Comparison of ENCODE assay signal across 10 cellular contexts in the genomic region with DNA sequence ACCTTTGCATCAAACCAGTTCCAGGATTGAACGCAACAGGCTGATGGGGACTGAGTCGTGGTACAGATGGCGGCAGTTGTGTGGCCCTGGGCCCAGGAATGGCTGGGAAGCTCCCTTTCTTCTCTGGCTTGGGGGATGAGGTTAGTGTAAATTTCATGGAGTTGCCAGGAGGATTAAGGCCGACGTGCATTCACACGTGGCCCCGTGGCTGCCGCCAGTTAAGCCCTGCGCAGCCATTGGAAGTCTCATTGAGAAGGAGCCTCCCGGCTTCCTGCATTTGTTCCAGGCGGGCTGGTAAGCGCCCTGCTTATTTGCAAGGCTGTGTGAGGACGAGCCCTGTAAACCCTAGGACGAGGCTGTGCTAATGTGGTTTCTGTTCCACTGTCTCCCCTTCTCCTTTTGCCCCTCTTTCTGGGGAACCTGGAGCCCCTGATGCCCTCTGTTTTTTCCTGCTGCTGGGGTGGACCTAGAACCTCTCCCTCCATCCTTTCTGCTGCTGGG. TPM values are rescaled to one million over a fixed set of nuclear protein-coding genes. Genes with fewer than 3 reads are reported as not detected.
DNase-seq lines count a peak whose midpoint lies in the region; ATAC-seq and TF ChIP-seq lines count a peak whose summit lies in the region.
"Had no signal": no experiment of that assay in that cellular context is flagged by ENCODE, and none has a peak within 500 bp of the region (broad histone marks: within the 10 kb centered on the region; RNA-seq: fewer than 3 reads in every experiment).

No MANE protein-coding gene starts in this region.

- H3K4me3 ChIP-seq in cardiac muscle cell (no peak overlapping the region), WERI-Rb-1 (ENCODE audit: low read depth, low read length) (peak overlapping the region; percentile 30), upper lobe of left lung (no peak overlapping the region)
- H3K4me3 ChIP-seq in CD8-positive, alpha-beta T cell (ENCODE audit: low read depth, low read length), result no peak overlapping the region

- H3K27ac ChIP-seq in cardiac muscle cell (peak overlapping the region; percentile 10), WERI-Rb-1 (peak overlapping the region; percentile 98), upper lobe of left lung (peak overlapping the region in 3 of 4 donors; percentile 12 to 60 (median 23))
- no peak overlapping the region for H3K27ac ChIP-seq in CD8-positive, alpha-beta T cell (ENCODE audit: low read depth, low read length)

- TF ChIP-seq POLR2A in upper lobe of left lung (IDR thresholded peaks at IDR 0.05), result no peak

- H3K36me3 Mint-ChIP-seq in CD8-positive, alpha-beta T cell, result no peaks in the 10 kb centered on the region
- H3K36me3 Mint-ChIP-seq: immature natural killer cell had no signal

- H3K27me3 ChIP-seq in cardiac muscle cell (no peaks in the 10 kb centered on the region), WERI-Rb-1 (ENCODE audit: insufficient read depth, low read depth, severe bottlenecking) (no peaks in the 10 kb centered on the region), upper lobe of left lung (peaks cover 0 to 19% (median 7%) of the 10 kb centered on the region in 4 donors)
- peaks cover 19% of the 10 kb centered on the region for H3K27me3 ChIP-seq in CD8-positive, alpha-beta T cell (ENCODE audit: insufficient read depth, low read length)

- H3K36me3 ChIP-seq in cardiac muscle cell (peaks cover 2% of the 10 kb centered on the region), WERI-Rb-1 (peaks cover 49% of the 10 kb centered on the region), upper lobe of left lung (peaks cover 0 to 2% (median under 1%) of the 10 kb centered on the region in 4 donors)
- H3K36me3 ChIP-seq in CD8-positive, alpha-beta T cell (ENCODE audit: insufficient read depth, low read length), result no peaks in the 10 kb centered on the region

- WGBS in upper lobe of left lung, 2 donors, result 67 to 83% methylated on average over 5 to 14 of the region's 14 CpGs

- peaks cover 24% of the 10 kb centered on the region for H3K4me1 ChIP-seq in cardiac muscle cell (ENCODE audit: low read depth)
- H3K4me1 ChIP-seq in upper lobe of left lung, result peaks cover 36 to 60% (median 45%) of the 10 kb centered on the region in 4 donors
- H3K4me1 ChIP-seq in CD8-positive, alpha-beta T cell (ENCODE audit: insufficient read depth, low read length), result peaks cover 27% of the 10 kb centered on the region

- DNase-seq in cardiac muscle cell (ENCODE audit: low read depth in 1 of 2, low spot score in 1 of 2) (peak in 1 of 2 donors; percentile 32), Right ventricle myocardium inferior (ENCODE audit: missing footprints) (no peak), WERI-Rb-1 (peak; percentile 92), iPS-NIHi11 (ENCODE audit: low spot score) (peak; percentile 10), upper lobe of left lung (peak in 1 of 2 donors; percentile 55), activated gamma-delta T cell (lab: John Stamatoyannopoulos, UW) (no peak), middle frontal gyrus (ENCODE audit: extremely low spot score, low spot score) (no peak)
- no peak for DNase-seq in CD8-positive, alpha-beta T cell
- DNase-seq: immature natural killer cell, NCI-H2171 had no signal

- TF ChIP-seq EP300 in upper lobe of left lung (IDR thresholded peaks at IDR 0.05), result no peak

- no peaks in the 10 kb centered on the region for H3K9me3 Mint-ChIP-seq in CD8-positive, alpha-beta T cell
- H3K9me3 Mint-ChIP-seq: immature natural killer cell had no signal

- TF ChIP-seq CTCF in cardiac muscle cell (IDR thresholded peaks at IDR 0.05; ENCODE audit: low read depth, low read length) (no peak), WERI-Rb-1 (IDR thresholded peaks at IDR 0.05; ENCODE audit: low read depth, low read length) (no peak), upper lobe of left lung (IDR thresholded peaks at IDR 0.05) (no peak)
- no peak for TF ChIP-seq CTCF in CD8-positive, alpha-beta T cell (IDR thresholded peaks at IDR 0.05)

- CTCF ChIA-PET in CD8-positive, alpha-beta T cell (lab: Charles Lee), result no interaction called here

- ATAC-seq in Right ventricle myocardium inferior (no peak), upper lobe of left lung (ENCODE audit: low FRiP score in 2 of 2) (no peak)
- ATAC-seq in CD8-positive, alpha-beta T cell, result no peak

- intact Hi-C loops in Right ventricle myocardium inferior (cut with DNase I), result loop anchor here (5.0 kb wide), 1 partner anchor 34 kb away; no protein-coding TSS in a partner anchor
- intact Hi-C loops in CD8-positive, alpha-beta T cell (cut with DNase I, micrococcal nuclease), result loop anchor here in 1 of 2 experiments (5.0 kb wide), 1 partner anchor 816 kb away; no protein-coding TSS in a partner anchor

- H3K9me3 ChIP-seq in cardiac muscle cell (ENCODE audit: low read depth), result no peaks in the 10 kb centered on the region
- H3K9me3 ChIP-seq in WERI-Rb-1 (ENCODE audit: severe bottlenecking), result no peaks in the 10 kb centered on the region
- H3K9me3 ChIP-seq in upper lobe of left lung, result no peaks in the 10 kb centered on the region
- no peaks in the 10 kb centered on the region for H3K9me3 ChIP-seq in CD8-positive, alpha-beta T cell (ENCODE audit: low read length)

- H3K27me3 Mint-ChIP-seq in CD8-positive, alpha-beta T cell (ENCODE audit: low read depth), result peaks cover 19% of the 10 kb centered on the region

- peaks cover 18% of the 10 kb centered on the region for H3K4me1 Mint-ChIP-seq in CD8-positive, alpha-beta T cell (ENCODE audit: low read depth)

- POLR2A ChIA-PET in CD8-positive, alpha-beta T cell (lab: Charles Lee), result no interaction called here

- H3K27ac Mint-ChIP-seq in CD8-positive, alpha-beta T cell, result no peak overlapping the region
- H3K27ac Mint-ChIP-seq: immature natural killer cell had no signal

- no peak overlapping the region for H3K4me3 Mint-ChIP-seq in CD8-positive, alpha-beta T cell

RNA-seq across cellular contexts. Expression of gene FSCN1, which starts 5.7 kb away (rescaled TPM):
- total RNA-seq in cardiac muscle cell, result 340 and 364 TPM in 2 replicates
- 171 and 180 TPM in 2 replicates for polyA plus RNA-seq in cardiac muscle cell
- total RNA-seq in Right ventricle myocardium inferior, result 12.9 TPM
- 10 to 100 TPM in 5 of 6 donors, 1 to 10 TPM in 1; 9.7 to 77.3 (median 25.5) TPM for total RNA-seq in upper lobe of left lung
- 1 to 10 TPM; 7.5 to 8.0 TPM for total RNA-seq in CD8-positive, alpha-beta T cell

Comparison
In these comparisons a context has a peak if more than half of its experiments do, and no peak if none do; other contexts are left out.
1. DNase-seq: peak in WERI-Rb-1 (single experiment) and iPS-NIHi11 (single experiment); none in Right ventricle myocardium inferior (single experiment), activated gamma-delta T cell (single experiment), middle frontal gyrus (single experiment) and CD8-positive, alpha-beta T cell (0 of 7).